Comparison of ENCODE assay signal across 20 cellular contexts in the genomic region with DNA sequence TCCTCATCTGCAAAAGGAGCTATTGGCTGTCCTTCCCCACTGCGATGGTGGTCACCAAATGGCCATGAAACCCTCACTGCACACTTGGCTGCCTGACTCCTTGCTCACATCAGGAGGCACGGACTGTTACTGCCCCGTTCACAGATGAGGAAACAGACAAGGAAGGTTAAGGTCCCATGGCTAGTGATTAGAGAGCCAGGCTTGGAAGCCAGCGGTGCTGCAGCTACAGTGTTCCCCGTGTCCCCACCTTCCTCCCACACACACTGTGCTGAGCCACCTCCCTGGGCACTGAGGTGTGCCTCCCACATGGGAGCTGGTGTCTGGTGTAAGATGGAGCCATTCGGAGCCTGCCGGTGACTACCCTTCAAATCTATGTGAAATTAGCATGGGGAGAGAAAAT. TPM values are rescaled to one million over a fixed set of nuclear protein-coding genes. Genes with fewer than 3 reads are reported as not detected.
DNase-seq lines count a peak whose midpoint lies in the region; ATAC-seq and TF ChIP-seq lines count a peak whose summit lies in the region.
"Had no signal": no experiment of that assay in that cellular context is flagged by ENCODE, and none has a peak within 500 bp of the region (broad histone marks: within the 10 kb centered on the region; RNA-seq: fewer than 3 reads in every experiment).

No MANE protein-coding gene starts in this region.

- TF ChIP-seq CTCF in nephron progenitor cell (IDR thresholded peaks at IDR 0.05): no peak
- no peak for TF ChIP-seq CTCF in type B pancreatic cell (conservative IDR thresholded peaks at IDR 0.05)

- CTCF ChIA-PET in activated CD4-positive, alpha-beta T cell treated with anti-CD3 and anti-CD28 coated beads for 36 hours (lab: Charles Lee): interaction anchor here (0.6 to 1.0 kb wide), 3 partner anchors 57 to 670 kb away, joined by 3 read pairs; no protein-coding TSS in a partner anchor

- no peak for TF ChIP-seq RAD21 in Ishikawa (IDR thresholded peaks at IDR 0.05; ENCODE audit: low read depth)

- no peak for DNase-seq in nephron progenitor cell
- no peak for DNase-seq in type B pancreatic cell (ENCODE audit: extremely low spot score, unreplicated experiment)
- DNase-seq in T-helper 2 cell: no peak
- DNase-seq in activated CD4-positive, alpha-beta T cell treated with anti-CD3 and anti-CD28 coated beads for 36 hours: no peak
- DNase-seq: activated effector memory CD4-positive, alpha-beta T cell treated with Interleukin-2 at 50 U/mL for 16 hours; brain microvascular endothelial cell; DND-41; MM.1S; NCI-H1436 treated with DMSO at 0.1 percent for 48 hours; NCI-H2171 treated with DMSO at 0.1 percent for 48 hours; NCI-H69; T-helper 1 cell; testis had no signal

- H3K9me3 ChIP-seq in iPS-15b (ENCODE audit: control insufficient read depth, insufficient read depth, low read length): no peaks in the 10 kb centered on the region
- H3K9me3 ChIP-seq: testis had no signal

- H3K36me3 Mint-ChIP-seq in nephron progenitor cell (ENCODE audit: low read depth): no peaks in the 10 kb centered on the region
- H3K36me3 Mint-ChIP-seq in type B pancreatic cell: no peaks in the 10 kb centered on the region
- H3K36me3 Mint-ChIP-seq in activated CD4-positive, alpha-beta T cell treated with anti-CD3 and anti-CD28 coated beads for 36 hours (ENCODE audit: low read depth): no peaks in the 10 kb centered on the region
- H3K36me3 Mint-ChIP-seq: IgD-negative memory B cell; stimulated activated effector memory CD8-positive, alpha-beta T cell treated with anti-CD3 and anti-CD28 coated beads, Interleukin-12 subunit alpha, Interleukin-12 subunit beta, amount 100 ng/mL, for 72 hours had no signal

- H3K27me3 ChIP-seq in iPS-15b (ENCODE audit: control insufficient read depth, insufficient read depth, low read length): no peaks in the 10 kb centered on the region
- H3K27me3 ChIP-seq: testis had no signal

- POLR2A ChIA-PET in activated CD4-positive, alpha-beta T cell treated with anti-CD3 and anti-CD28 coated beads for 36 hours (lab: Charles Lee): no interaction called here

- H3K4me1 Mint-ChIP-seq in nephron progenitor cell (peaks cover 35% of the 10 kb centered on the region), type B pancreatic cell (ENCODE audit: unreplicated experiment) (peaks cover 35% of the 10 kb centered on the region)
- peaks cover 3% of the 10 kb centered on the region for H3K4me1 Mint-ChIP-seq in activated CD4-positive, alpha-beta T cell treated with anti-CD3 and anti-CD28 coated beads for 36 hours

- intact Hi-C loops in activated CD4-positive, alpha-beta T cell treated with anti-CD3 and anti-CD28 coated beads for 36 hours (cut with DNase I, micrococcal nuclease): no loop called here

- H3K9me3 Mint-ChIP-seq in nephron progenitor cell (peaks cover 11% of the 10 kb centered on the region), type B pancreatic cell (no peaks in the 10 kb centered on the region)
- H3K9me3 Mint-ChIP-seq in activated CD4-positive, alpha-beta T cell treated with anti-CD3 and anti-CD28 coated beads for 36 hours (ENCODE audit: low read depth): peaks cover 2% of the 10 kb centered on the region
- H3K9me3 Mint-ChIP-seq: stimulated activated effector memory CD8-positive, alpha-beta T cell treated with anti-CD3 and anti-CD28 coated beads, Interleukin-12 subunit alpha, Interleukin-12 subunit beta, amount 100 ng/mL, for 72 hours had no signal

- no peak overlapping the region for H3K9ac ChIP-seq in iPS-15b (ENCODE audit: low read depth, low read length)

- peaks cover 15% of the 10 kb centered on the region for H3K4me1 ChIP-seq in iPS-15b (ENCODE audit: control insufficient read depth, insufficient read depth, low read length)

- H3K27me3 Mint-ChIP-seq in nephron progenitor cell (ENCODE audit: low read depth, poor library complexity): peaks cover 55% of the 10 kb centered on the region
- H3K27me3 Mint-ChIP-seq in type B pancreatic cell: peaks cover 11% of the 10 kb centered on the region
- peaks cover 42% of the 10 kb centered on the region for H3K27me3 Mint-ChIP-seq in activated CD4-positive, alpha-beta T cell treated with anti-CD3 and anti-CD28 coated beads for 36 hours

- H3K36me3 ChIP-seq in iPS-15b (ENCODE audit: control insufficient read depth, insufficient read depth, low read length): peaks cover 3% of the 10 kb centered on the region
- H3K36me3 ChIP-seq: brain microvascular endothelial cell had no signal

- TF ChIP-seq EP300 in Ishikawa (IDR thresholded peaks at IDR 0.05; ENCODE audit: borderline replicate concordance): no peak

- H3K27ac Mint-ChIP-seq in nephron progenitor cell: peak overlapping the region; percentile 86
- H3K27ac Mint-ChIP-seq in type B pancreatic cell: peak overlapping the region; percentile 97
- no peak overlapping the region for H3K27ac Mint-ChIP-seq in activated CD4-positive, alpha-beta T cell treated with anti-CD3 and anti-CD28 coated beads for 36 hours
- H3K27ac Mint-ChIP-seq: IgD-negative memory B cell; stimulated activated effector memory CD8-positive, alpha-beta T cell treated with anti-CD3 and anti-CD28 coated beads, Interleukin-12 subunit alpha, Interleukin-12 subunit beta, amount 100 ng/mL, for 72 hours had no signal

- H3K4me3 Mint-ChIP-seq in nephron progenitor cell (no peak overlapping the region), type B pancreatic cell (peak overlapping the region; percentile 82)
- H3K4me3 Mint-ChIP-seq in activated CD4-positive, alpha-beta T cell treated with anti-CD3 and anti-CD28 coated beads for 36 hours: no peak overlapping the region
- H3K4me3 Mint-ChIP-seq: IgD-negative memory B cell; stimulated activated effector memory CD8-positive, alpha-beta T cell treated with anti-CD3 and anti-CD28 coated beads, Interleukin-12 subunit alpha, Interleukin-12 subunit beta, amount 100 ng/mL, for 72 hours had no signal

- H3K4me3 ChIP-seq in iPS-15b (ENCODE audit: low read depth, low read length): peak overlapping the region; percentile 19
- H3K4me3 ChIP-seq: coronary artery, testis had no signal

- no peak for ATAC-seq in GM21723 (IDR thresholded peaks at IDR 0.05; ENCODE audit: unreplicated experiment)
- ATAC-seq in activated CD4-positive, alpha-beta T cell treated with anti-CD3 and anti-CD28 coated beads for 36 hours: no peak
- ATAC-seq: sciatic nerve; stimulated activated effector memory CD8-positive, alpha-beta T cell treated with anti-CD3 and anti-CD28 coated beads, Interleukin-12 subunit alpha, Interleukin-12 subunit beta, amount 100 ng/mL, for 72 hours had no signal

TF ChIP-seq in Ishikawa, 13 proteins besides CTCF, POLR2A, EP300 and RAD21:
- peak; percentile 54; the same call in 1 of the 2 replicates for TF ChIP-seq EGR1 (IDR thresholded peaks at IDR 0.05)
- TF ChIP-seq TEAD4 (IDR thresholded peaks at IDR 0.05): no peak

RNA-seq across cellular contexts. Expression of a gene that starts 2.6 kb away (rescaled TPM):
- total RNA-seq in type B pancreatic cell (ENCODE audit: low replicate concordance): 18.0 and 40.3 TPM in 2 replicates
- 1 to 10 TPM; 3.3 to 3.4 TPM for total RNA-seq in activated CD4-positive, alpha-beta T cell treated with anti-CD3 and anti-CD28 coated beads for 36 hours

RNA-seq across cellular contexts. Expression of a gene that starts 53.0 kb away (rescaled TPM):
- 21.2 and 30.8 TPM in 2 replicates for total RNA-seq in type B pancreatic cell (ENCODE audit: low replicate concordance)
- total RNA-seq in activated CD4-positive, alpha-beta T cell treated with anti-CD3 and anti-CD28 coated beads for 36 hours: 10 to 100 TPM; 13.6 TPM
